In the genomic region with DNA sequence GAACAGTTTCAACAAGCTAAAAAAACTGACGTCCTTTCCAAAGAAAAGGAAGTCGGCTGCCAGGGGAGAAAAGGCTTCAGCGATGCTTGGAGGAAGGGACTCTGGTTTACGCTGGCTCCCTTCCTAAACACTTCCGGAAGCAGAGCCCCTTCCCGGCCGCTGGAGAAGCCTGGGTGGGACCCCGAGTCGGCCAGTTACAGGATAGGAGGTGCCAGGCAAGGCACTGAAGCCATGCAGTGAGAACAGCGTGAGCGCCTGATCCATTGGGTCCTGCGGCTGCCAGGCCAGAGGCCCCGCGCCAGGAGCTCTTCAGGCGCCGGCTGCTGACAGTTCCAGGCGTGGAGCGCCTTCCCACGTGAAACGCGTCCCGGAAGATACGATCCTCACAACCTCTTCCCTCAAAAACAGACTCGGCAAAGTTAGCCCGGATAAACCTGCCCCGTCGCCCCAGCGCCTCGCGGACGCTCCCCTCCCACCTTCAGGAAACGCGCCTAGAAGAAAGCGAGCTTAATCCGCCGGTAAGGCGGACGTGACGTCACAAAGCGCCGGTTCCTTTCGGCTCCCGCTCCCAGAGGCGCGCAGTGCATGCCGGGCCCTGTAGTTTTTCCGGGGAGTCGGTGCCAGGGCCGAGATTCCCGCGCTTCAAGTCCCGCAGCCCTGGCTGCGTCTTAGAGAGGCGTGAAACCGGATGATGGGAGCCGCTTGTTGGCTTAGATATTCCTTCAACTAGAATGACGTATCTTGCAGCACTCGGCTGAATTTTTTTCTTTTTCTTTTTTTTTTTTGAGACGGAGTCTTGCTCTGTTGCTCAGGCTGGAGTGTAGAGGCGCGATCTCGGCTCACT, we compare ENCODE assay signal across 8 cellular contexts. TPM values are rescaled to one million over a fixed set of nuclear protein-coding genes. Genes with fewer than 3 reads are reported as not detected.
DNase-seq lines count a peak whose midpoint lies in the region; ATAC-seq and TF ChIP-seq lines count a peak whose summit lies in the region.

A gene with protein sequence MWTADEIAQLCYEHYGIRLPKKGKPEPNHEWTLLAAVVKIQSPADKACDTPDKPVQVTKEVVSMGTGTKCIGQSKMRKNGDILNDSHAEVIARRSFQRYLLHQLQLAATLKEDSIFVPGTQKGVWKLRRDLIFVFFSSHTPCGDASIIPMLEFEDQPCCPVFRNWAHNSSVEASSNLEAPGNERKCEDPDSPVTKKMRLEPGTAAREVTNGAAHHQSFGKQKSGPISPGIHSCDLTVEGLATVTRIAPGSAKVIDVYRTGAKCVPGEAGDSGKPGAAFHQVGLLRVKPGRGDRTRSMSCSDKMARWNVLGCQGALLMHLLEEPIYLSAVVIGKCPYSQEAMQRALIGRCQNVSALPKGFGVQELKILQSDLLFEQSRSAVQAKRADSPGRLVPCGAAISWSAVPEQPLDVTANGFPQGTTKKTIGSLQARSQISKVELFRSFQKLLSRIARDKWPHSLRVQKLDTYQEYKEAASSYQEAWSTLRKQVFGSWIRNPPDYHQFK (minus strand): TSS at position 520 of the 844 bp plus-strand sequence. CDS start 2,482 bp downstream, outside the sequence.

- TF ChIP-seq CTCF in ascending aorta (IDR thresholded peaks at IDR 0.05) = no peak
- TF ChIP-seq CTCF in vagina (IDR thresholded peaks at IDR 0.05) = no peak

- H3K27ac ChIP-seq in ascending aorta (peak within 1 kb of the TSS; percentile 91 to 95), right cardiac atrium (ENCODE audit: low read length) (peak within 1 kb of the TSS; percentile 96), vagina (peak within 1 kb of the TSS; percentile 81)

- H3K36me3 ChIP-seq in ascending aorta (peaks cover 27 to 44% of the 10 kb centered on the region in 2 donors), vagina (peaks cover 0 to 42% of the 10 kb centered on the region in 2 donors)

- peaks cover 57% of the 10 kb centered on the region for H3K36me3 Mint-ChIP-seq in T-helper 2 cell treated with Interferon-gamma antibody and Interleukin-4, amounts not matched to agents 5 μg/mL and 100 μg/mL, for 36 hours (ENCODE audit: low read depth)

- peaks cover 31% of the 10 kb centered on the region for H3K4me1 Mint-ChIP-seq in T-helper 2 cell treated with Interferon-gamma antibody and Interleukin-4, amounts not matched to agents 5 μg/mL and 100 μg/mL, for 36 hours (ENCODE audit: low read depth)

- intact Hi-C loops in ascending aorta (cut with DNase I) = loop anchor here (1.0 to 10.0 kb wide), 8 partner anchors 24 to 638 kb away; a partner anchor contains a TSS
- intact Hi-C loops in right cardiac atrium (cut with DNase I) = loop anchor here in 2 of 4 donors (10.0 kb wide), 4 partner anchors 58 to 148 kb away; a partner anchor contains a TSS
- intact Hi-C loops in vagina (cut with DNase I) = loop anchor here (5.0 to 10.0 kb wide), 2 partner anchors 56 to 158 kb away; a partner anchor contains a TSS

- peaks cover 0 to 27% of the 10 kb centered on the region in 2 donors for H3K4me1 ChIP-seq in ascending aorta
- H3K4me1 ChIP-seq in right cardiac atrium (ENCODE audit: control insufficient read depth, insufficient read depth, low read length) = peaks cover 7% of the 10 kb centered on the region
- peaks cover 22% of the 10 kb centered on the region for H3K4me1 ChIP-seq in vagina

- under 1% methylated on average over 62 of the region's 62 CpGs for WGBS in right cardiac atrium

- ATAC-seq in GM18502 (IDR thresholded peaks at IDR 0.05; ENCODE audit: poor library complexity, unreplicated experiment) (peak; percentile 94), HG02970 (IDR thresholded peaks at IDR 0.05; ENCODE audit: low FRiP score, unreplicated experiment) (peak; percentile 93), right cardiac atrium (peak; percentile 97)

- peak within 1 kb of the TSS; percentile 98 for H3K27ac Mint-ChIP-seq in T-helper 2 cell treated with Interferon-gamma antibody and Interleukin-4, amounts not matched to agents 5 μg/mL and 100 μg/mL, for 36 hours

- peak in 1 of 2 donors; percentile 83 for TF ChIP-seq POLR2A in vagina (IDR thresholded peaks at IDR 0.05)

- no peaks in the 10 kb centered on the region for H3K9me3 Mint-ChIP-seq in T-helper 2 cell treated with Interferon-gamma antibody and Interleukin-4, amounts not matched to agents 5 μg/mL and 100 μg/mL, for 36 hours

- H3K27me3 Mint-ChIP-seq in T-helper 2 cell treated with Interferon-gamma antibody and Interleukin-4, amounts not matched to agents 5 μg/mL and 100 μg/mL, for 36 hours (ENCODE audit: low read depth) = no peaks in the 10 kb centered on the region

- H3K9me3 ChIP-seq in ascending aorta (no peaks in the 10 kb centered on the region), right cardiac atrium (ENCODE audit: control insufficient read depth, low read length) (no peaks in the 10 kb centered on the region), vagina (no peaks in the 10 kb centered on the region)

- peak within 1 kb of the TSS; percentile 97 for H3K4me3 Mint-ChIP-seq in T-helper 2 cell treated with Interferon-gamma antibody and Interleukin-4, amounts not matched to agents 5 μg/mL and 100 μg/mL, for 36 hours

- DNase-seq in NCI-H1930 (lab: John Stamatoyannopoulos, UW) = peak; percentile 84 to 89
- DNase-seq in T-helper 2 cell treated with Interferon-gamma antibody and Interleukin-4, amounts not matched to agents 5 μg/mL and 100 μg/mL, for 36 hours (ENCODE audit: low spot score) = peak; percentile 98
- peak; percentile 97 to 100 for DNase-seq in ascending aorta (ENCODE audit: low spot score in 2 of 2)
- peak; percentile 99 to 100 (median 99) for DNase-seq in right cardiac atrium
- DNase-seq in putamen (ENCODE audit: low spot score) = peak; percentile 97
- DNase-seq in vagina (ENCODE audit: extremely low spot score in 2 of 2) = peak; percentile 97 to 99

- H3K4me3 ChIP-seq in ascending aorta (peak within 1 kb of the TSS; percentile 67 to 75), right cardiac atrium (ENCODE audit: low read length) (peak within 1 kb of the TSS; percentile 61), vagina (peak within 1 kb of the TSS; percentile 58 to 91)

- H3K27me3 ChIP-seq in ascending aorta (no peaks in the 10 kb centered on the region), right cardiac atrium (ENCODE audit: control insufficient read depth, insufficient read depth) (no peaks in the 10 kb centered on the region), vagina (no peaks in the 10 kb centered on the region)

RNA-seq across cellular contexts. Expression of the gene that starts here (rescaled TPM):
- total RNA-seq in ascending aorta (21.2 TPM), right cardiac atrium (10 to 100 TPM; 17.8 to 27.2 (median 22.4) TPM), vagina (44.4 TPM)
- polyA plus RNA-seq in right cardiac atrium = 8.4 TPM

Comparison
In these comparisons a context has a peak if more than half of its experiments do, and no peak if none do; other contexts are left out.
1. Peak in every context shown above with its lines: DNase-seq, ATAC-seq, H3K4me3 ChIP-seq and H3K27ac ChIP-seq.